Comparison of ENCODE assay signal across 10 cellular contexts in the genomic region with DNA sequence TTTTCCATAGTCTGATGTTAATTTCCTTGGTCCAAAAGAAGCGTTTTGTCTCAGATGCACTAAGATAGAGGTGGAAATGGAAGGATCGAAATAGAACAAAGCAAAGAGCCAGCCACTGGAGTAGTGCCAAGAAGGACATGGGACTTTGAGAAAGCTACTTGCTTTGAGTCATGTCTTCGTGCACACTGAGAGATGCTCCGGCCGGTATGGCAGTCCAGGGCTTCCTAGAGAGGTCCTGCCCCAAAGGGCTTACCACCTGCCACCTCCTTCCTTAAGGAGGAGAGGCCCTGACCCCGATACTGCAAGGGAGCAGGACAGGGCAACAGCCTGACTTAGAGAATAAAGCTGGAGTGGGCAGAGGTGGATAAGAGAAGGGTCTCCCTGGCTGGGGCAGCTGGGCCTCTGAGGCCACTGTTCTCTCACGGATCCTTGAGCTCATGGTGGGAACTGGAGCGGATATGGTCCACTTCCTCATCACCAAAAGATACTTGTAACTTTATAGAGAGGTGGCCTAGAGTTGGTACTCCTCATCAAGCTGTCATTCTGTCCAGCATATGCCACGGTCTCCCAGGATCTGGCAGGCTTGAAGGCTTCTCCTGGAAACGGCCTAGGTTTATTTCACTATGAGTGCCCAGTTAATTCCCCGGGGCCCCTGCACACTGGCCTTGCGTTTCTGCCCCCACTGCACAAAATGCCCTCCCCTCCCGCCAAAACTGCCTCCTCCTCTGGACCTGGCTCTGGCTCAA. TPM values are rescaled to one million over a fixed set of nuclear protein-coding genes. Genes with fewer than 3 reads are reported as not detected.
A peak's percentile ranks its signal among the peaks of the same experiment; 100 is the strongest.
DNase-seq lines count a peak whose midpoint lies in the region; ATAC-seq and TF ChIP-seq lines count a peak whose summit lies in the region.
"Had no signal": no experiment of that assay in that cellular context is flagged by ENCODE, and none has a peak within 500 bp of the region (broad histone marks: within the 10 kb centered on the region; RNA-seq: fewer than 3 reads in every experiment).

No MANE protein-coding gene starts in this region.

- ATAC-seq in activated CD8-positive, alpha-beta memory T cell treated with anti-CD3 and anti-CD28 coated beads, Interleukin-2, amount 10 ng/mL, durations not matched to agents 7 days and 5 days = no peak

- DNase-seq in activated CD8-positive, alpha-beta memory T cell treated with anti-CD3 and anti-CD28 coated beads, Interleukin-2, amount 10 ng/mL, durations not matched to agents 7 days and 5 days = no peak
- DNase-seq in activated CD8-positive, alpha-beta memory T cell treated with anti-CD3 and anti-CD28 coated beads for 24 hours = no peak
- DNase-seq in breast epithelium (ENCODE audit: low spot score in 2 of 2) = no peak
- peak; percentile 59 for DNase-seq in medulla oblongata (ENCODE audit: extremely low spot score)
- DNase-seq in tibial artery = peak; percentile 60 to 91
- DNase-seq in DMS53 treated with DMSO at 0.1 percent for 48 hours (lab: John Stamatoyannopoulos, UW; ENCODE audit: unreplicated experiment) = no peak
- DNase-seq in cerebellar nuclear complex (lab: John Stamatoyannopoulos, UW) = no peak
- DNase-seq in SW 1271 (lab: John Stamatoyannopoulos, UW) = no peak
- DNase-seq: NCI-H2029 had no signal

- H3K27me3 ChIP-seq in breast epithelium (no peaks in the 10 kb centered on the region), tibial artery (no peaks in the 10 kb centered on the region)
- H3K27me3 ChIP-seq: suprapubic skin had no signal

- peaks cover 28% of the 10 kb centered on the region for H3K4me1 Mint-ChIP-seq in activated CD8-positive, alpha-beta memory T cell treated with anti-CD3 and anti-CD28 coated beads, Interleukin-2, amount 10 ng/mL, durations not matched to agents 7 days and 5 days

- H3K9me3 Mint-ChIP-seq in activated CD8-positive, alpha-beta memory T cell treated with anti-CD3 and anti-CD28 coated beads, Interleukin-2, amount 10 ng/mL, durations not matched to agents 7 days and 5 days (ENCODE audit: low read depth) = peaks cover 2% of the 10 kb centered on the region

- H3K9me3 ChIP-seq in breast epithelium = no peaks in the 10 kb centered on the region
- H3K9me3 ChIP-seq in tibial artery = no peaks in the 10 kb centered on the region
- H3K9me3 ChIP-seq: suprapubic skin had no signal

- H3K36me3 ChIP-seq in breast epithelium (no peaks in the 10 kb centered on the region), tibial artery (no peaks in the 10 kb centered on the region)
- H3K36me3 ChIP-seq: suprapubic skin had no signal

- H3K36me3 Mint-ChIP-seq in activated CD8-positive, alpha-beta memory T cell treated with anti-CD3 and anti-CD28 coated beads, Interleukin-2, amount 10 ng/mL, durations not matched to agents 7 days and 5 days = peaks cover 8% of the 10 kb centered on the region

- no peaks in the 10 kb centered on the region for H3K27me3 Mint-ChIP-seq in activated CD8-positive, alpha-beta memory T cell treated with anti-CD3 and anti-CD28 coated beads, Interleukin-2, amount 10 ng/mL, durations not matched to agents 7 days and 5 days

- no peak for TF ChIP-seq POLR2A in breast epithelium (IDR thresholded peaks at IDR 0.05)

- H3K27ac ChIP-seq in breast epithelium = peak overlapping the region; percentile 40 to 48
- peak overlapping the region; percentile 73 to 76 for H3K27ac ChIP-seq in tibial artery
- H3K27ac ChIP-seq: suprapubic skin had no signal

- TF ChIP-seq CTCF in breast epithelium (IDR thresholded peaks at IDR 0.05) (no peak), tibial artery (IDR thresholded peaks at IDR 0.05) (no peak)

- H3K4me1 ChIP-seq in breast epithelium (no peaks in the 10 kb centered on the region), tibial artery (peaks cover 0 to 40% (median 13%) of the 10 kb centered on the region in 4 donors)

- CTCF ChIA-PET in activated CD8-positive, alpha-beta memory T cell treated with anti-CD3 and anti-CD28 coated beads, Interleukin-2, amount 10 ng/mL, durations not matched to agents 7 days and 5 days (lab: Charles Lee) = interaction anchor here (0.6 kb wide), 1 partner anchor 22 kb away, joined by 3 read pairs; no protein-coding TSS in a partner anchor

- intact Hi-C loops in breast epithelium (cut with DNase I; ENCODE audit: low total_unique reads) = no loop called here
- intact Hi-C loops in tibial artery (cut with DNase I; ENCODE audit: low total_unique reads) = no loop called here

- H3K4me3 ChIP-seq in breast epithelium (no peak overlapping the region), tibial artery (no peak overlapping the region)
- H3K4me3 ChIP-seq: suprapubic skin had no signal

- no peak overlapping the region for H3K4me3 Mint-ChIP-seq in activated CD8-positive, alpha-beta memory T cell treated with anti-CD3 and anti-CD28 coated beads, Interleukin-2, amount 10 ng/mL, durations not matched to agents 7 days and 5 days

- H3K27ac Mint-ChIP-seq in activated CD8-positive, alpha-beta memory T cell treated with anti-CD3 and anti-CD28 coated beads, Interleukin-2, amount 10 ng/mL, durations not matched to agents 7 days and 5 days = peak overlapping the region; percentile 68

RNA-seq across cellular contexts. Expression of a gene that starts 57.4 kb away (rescaled TPM):
- 100 to 1,000 TPM in 1 of 2 experiments, 10 to 100 TPM in 1; 85.6 to 103 TPM for total RNA-seq in activated CD8-positive, alpha-beta memory T cell treated with anti-CD3 and anti-CD28 coated beads, Interleukin-2, amount 10 ng/mL, durations not matched to agents 7 days and 5 days
- total RNA-seq in breast epithelium = 100 to 1,000 TPM in 1 of 3 donors, 10 to 100 TPM in 2; 70.7 to 180 (median 80.3) TPM

Comparison
In these comparisons a context has a peak if more than half of its experiments do, and no peak if none do; other contexts are left out.
1. DNase-seq: peak in medulla oblongata (single experiment) and tibial artery (2 of 2); none in activated CD8-positive, alpha-beta memory T cell treated with anti-CD3 and anti-CD28 coated beads, Interleukin-2, amount 10 ng/mL, durations not matched to agents 7 days and 5 days (single experiment), activated CD8-positive, alpha-beta memory T cell treated with anti-CD3 and anti-CD28 coated beads for 24 hours (single experiment), breast epithelium (0 of 2), DMS53 treated with DMSO at 0.1 percent for 48 hours (single experiment), cerebellar nuclear complex (0 of 2) and SW 1271 (0 of 2).